16 cellular contexts compared by ENCODE assay signal in genomic region chr1:177032434-177032833, GRCh38.
"Had no signal": no experiment of that assay in that cellular context is flagged by ENCODE, and none has a peak within 500 bp of the region (broad histone marks: within the 10 kb centered on the region; RNA-seq: fewer than 3 reads in every experiment).

No MANE protein-coding gene starts in this region.

- H3K4me1 ChIP-seq: ascending aorta, gastrocnemius medialis, heart left ventricle, tibial artery had no signal

- DNase-seq: activated CD4-positive, alpha-beta T cell treated with anti-CD3 and anti-CD28 coated beads, Interleukin-2, amount 10 ng/mL, durations not matched to agents 24 days and 14 days; activated CD8-positive, alpha-beta T cell treated with anti-CD3 and anti-CD28 coated beads, Interleukin-2, amount 10 ng/mL, durations not matched to agents 7 days and 5 days; activated effector memory CD4-positive, alpha-beta T cell treated with Interleukin-2 at 50 U/mL for 16 hours; activated naive CD4-positive, alpha-beta T cell treated with anti-CD3 and anti-CD28 coated beads, Interleukin-2, amount 50 U/mL, for 16 hours; activated T-cell treated with anti-CD3 and anti-CD28 coated beads, Interleukin-2, amount 50 U/mL, for 48 hours; gastrocnemius medialis; heart left ventricle; immature natural killer cell; left ventricle myocardium superior; nephron progenitor cell; stimulated activated CD4-positive, alpha-beta T cell treated with anti-CD3 and anti-CD28 coated beads, Interleukin-1b, Interleukin-23, amount 100 ng/mL, for 48 hours; stimulated activated naive CD4-positive, alpha-beta T cell treated with Interleukin-2 at 50 U/mL for 16 hours; tibial artery had no signal

- ATAC-seq: activated CD8-positive, alpha-beta T cell treated with anti-CD3 and anti-CD28 coated beads, Interleukin-2, amount 10 ng/mL, durations not matched to agents 7 days and 5 days; esophagus mucosa; gastrocnemius medialis; heart left ventricle; left ventricle myocardium superior had no signal

- H3K4me3 ChIP-seq: ascending aorta, coronary artery, gastrocnemius medialis, heart left ventricle, tibial artery had no signal

- H3K27ac ChIP-seq: ascending aorta, coronary artery, gastrocnemius medialis, heart left ventricle, tibial artery had no signal

- H3K36me3 ChIP-seq: ascending aorta, gastrocnemius medialis, heart left ventricle, tibial artery had no signal

- H3K9me3 ChIP-seq: ascending aorta, gastrocnemius medialis, heart left ventricle, tibial artery had no signal

- H3K27me3 ChIP-seq: ascending aorta, gastrocnemius medialis, heart left ventricle, tibial artery had no signal
